ENCODE assay signal across 1 cellular context in the genomic region with DNA sequence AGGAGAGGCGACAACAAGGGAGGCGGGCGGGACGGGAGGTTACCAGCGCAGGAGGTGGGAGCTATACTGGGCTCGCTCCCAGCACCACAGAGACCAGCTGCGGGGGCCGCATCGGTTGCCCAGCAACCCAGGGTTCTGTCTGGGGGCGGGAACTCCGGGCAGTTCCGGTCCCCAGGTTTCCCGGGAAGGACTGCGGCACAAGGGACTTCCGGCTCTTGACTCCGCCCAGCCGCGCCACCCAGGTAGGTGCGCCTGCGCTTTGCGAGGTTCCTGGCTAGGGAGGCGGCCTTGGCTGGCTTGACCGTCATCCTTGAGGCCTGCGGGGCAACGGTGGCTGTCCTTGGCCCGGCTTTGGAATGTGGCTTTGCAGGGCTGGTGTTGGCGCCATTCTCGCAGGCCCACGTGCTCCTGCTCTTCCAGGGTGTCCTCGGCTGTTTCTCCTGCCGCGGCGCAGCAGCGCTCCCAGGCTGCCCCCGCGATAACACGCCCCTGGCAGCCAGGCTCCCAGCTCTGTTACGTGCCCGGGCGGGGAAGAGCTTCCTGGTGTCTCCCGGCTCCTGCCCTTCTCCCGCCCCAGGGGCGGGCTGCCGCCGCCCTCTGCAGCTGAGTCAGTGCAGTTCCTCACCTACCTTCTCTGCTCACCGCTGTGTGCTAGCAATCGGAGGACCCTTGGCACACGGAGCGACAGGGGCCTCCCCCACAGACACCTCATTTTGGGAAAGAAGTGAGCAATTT.
TF ChIP-seq lines count a peak whose summit lies in the region.

Gene RSPH3, minus strand, starts transcription at position 534 of the 735 bp plus-strand sequence. CDS start 652 bp downstream, outside the sequence.

TF ChIP-seq in HepG2, 621 proteins besides CTCF, POLR2A, EP300 and RAD21 (continued from another document and continues in another):
- TF ChIP-seq ZNF280B (CRISPR knock-in tag; IDR thresholded peaks at IDR 0.05; ENCODE audit: borderline replicate concordance) (peak; percentile 99), ZNF563 (CRISPR knock-in tag; IDR thresholded peaks at IDR 0.05) (peak; percentile 99), NFE2L2 (IDR thresholded peaks at IDR 0.05; ENCODE audit: low read length) (no peak), BRD4 (CRISPR knock-in tag; IDR thresholded peaks at IDR 0.05) (peak; percentile 98), ADNP (CRISPR knock-in tag; IDR thresholded peaks at IDR 0.05) (no peak), LCORL (IDR thresholded peaks at IDR 0.05) (0 out of 2 replicates have a peak, but pooled peaks have one; percentile 33), LCORL (CRISPR knock-in tag; IDR thresholded peaks at IDR 0.05) (peak; percentile 97), ARID3A (IDR thresholded peaks at IDR 0.05; ENCODE audit: low read depth, low read length) (no peak), RORA (CRISPR knock-in tag; IDR thresholded peaks at IDR 0.05) (no peak; the same call in 1 of the 2 replicates), RAD51 (IDR thresholded peaks at IDR 0.05; ENCODE audit: borderline replicate concordance) (peak; percentile 31; the same call in 1 of the 2 replicates), E2F1 (CRISPR knock-in tag; IDR thresholded peaks at IDR 0.05) (peak; percentile 92), ZBED4 (CRISPR knock-in tag; IDR thresholded peaks at IDR 0.05; ENCODE audit: borderline replicate concordance) (peak; percentile 89; the same call in 1 of the 2 replicates), ZBTB8A (CRISPR knock-in tag; IDR thresholded peaks at IDR 0.05; ENCODE audit: borderline replicate concordance, low read depth) (peak; percentile 87; the same call in 1 of the 2 replicates), PHF21A (CRISPR knock-in tag; IDR thresholded peaks at IDR 0.05) (peak; percentile 91), ZNF224 (CRISPR knock-in tag; IDR thresholded peaks at IDR 0.05) (peak; percentile 99), SETDB1 (CRISPR knock-in tag; IDR thresholded peaks at IDR 0.05; ENCODE audit: borderline replicate concordance) (no peak), REL (CRISPR knock-in tag; conservative IDR thresholded peaks at IDR 0.05) (peak; percentile 96), ZNF101 (CRISPR knock-in tag; IDR thresholded peaks at IDR 0.05; ENCODE audit: borderline replicate concordance, low read depth) (peak; percentile 81; the same call in 1 of the 2 replicates), ZNF33A (CRISPR knock-in tag; IDR thresholded peaks at IDR 0.05; ENCODE audit: borderline replicate concordance) (peak; percentile 98; the same call in 1 of the 2 replicates), MTF2 (CRISPR knock-in tag; IDR thresholded peaks at IDR 0.05; ENCODE audit: borderline replicate concordance) (peak; percentile 96), ZC3H4 (CRISPR knock-in tag; IDR thresholded peaks at IDR 0.05; ENCODE audit: borderline replicate concordance) (no peak), ZFP36L1 (CRISPR knock-in tag; IDR thresholded peaks at IDR 0.05) (peak; percentile 99), PCBP2 (optimal IDR thresholded peaks at IDR 0.05; ENCODE audit: low read depth, low read length, poor library complexity, severe bottlenecking) (no peak), YEATS2 (CRISPR knock-in tag; IDR thresholded peaks at IDR 0.05; ENCODE audit: borderline replicate concordance) (peak; percentile 95), CBX2 (IDR thresholded peaks at IDR 0.05; ENCODE audit: low read depth, low read length) (peak; percentile 58; the same call in 1 of the 2 replicates), CBX2 (CRISPR knock-in tag; IDR thresholded peaks at IDR 0.05; ENCODE audit: low read depth) (peak; percentile 94; the same call in 1 of the 2 replicates), GLI4 (CRISPR knock-in tag; IDR thresholded peaks at IDR 0.05; ENCODE audit: borderline replicate concordance) (peak; percentile 55; the same call in 1 of the 2 replicates), ZNF691 (CRISPR knock-in tag; IDR thresholded peaks at IDR 0.05; ENCODE audit: borderline replicate concordance, low read depth) (peak; percentile 92; the same call in 1 of the 2 replicates), POLR2G (IDR thresholded peaks at IDR 0.05; ENCODE audit: low read depth, low read length) (peak; percentile 99), NFAT5 (CRISPR knock-in tag; IDR thresholded peaks at IDR 0.05) (peak; percentile 96), ZNF3 (CRISPR knock-in tag; IDR thresholded peaks at IDR 0.05) (0 out of 2 replicates have a peak, but pooled peaks have one; percentile 22), ZNF430 (CRISPR knock-in tag; IDR thresholded peaks at IDR 0.05) (peak; percentile 97), ZNF720 (CRISPR knock-in tag; IDR thresholded peaks at IDR 0.05) (no peak), ZNF260 (CRISPR knock-in tag; IDR thresholded peaks at IDR 0.05; ENCODE audit: borderline replicate concordance, low read depth) (0 out of 2 replicates have a peak, but pooled peaks have one; percentile 78)
- TF ChIP-seq, protein P1, sequence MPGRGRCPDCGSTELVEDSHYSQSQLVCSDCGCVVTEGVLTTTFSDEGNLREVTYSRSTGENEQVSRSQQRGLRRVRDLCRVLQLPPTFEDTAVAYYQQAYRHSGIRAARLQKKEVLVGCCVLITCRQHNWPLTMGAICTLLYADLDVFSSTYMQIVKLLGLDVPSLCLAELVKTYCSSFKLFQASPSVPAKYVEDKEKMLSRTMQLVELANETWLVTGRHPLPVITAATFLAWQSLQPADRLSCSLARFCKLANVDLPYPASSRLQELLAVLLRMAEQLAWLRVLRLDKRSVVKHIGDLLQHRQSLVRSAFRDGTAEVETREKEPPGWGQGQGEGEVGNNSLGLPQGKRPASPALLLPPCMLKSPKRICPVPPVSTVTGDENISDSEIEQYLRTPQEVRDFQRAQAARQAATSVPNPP (CRISPR knock-in tag; IDR thresholded peaks at IDR 0.05): peak; percentile 88
- TF ChIP-seq, protein P2, sequence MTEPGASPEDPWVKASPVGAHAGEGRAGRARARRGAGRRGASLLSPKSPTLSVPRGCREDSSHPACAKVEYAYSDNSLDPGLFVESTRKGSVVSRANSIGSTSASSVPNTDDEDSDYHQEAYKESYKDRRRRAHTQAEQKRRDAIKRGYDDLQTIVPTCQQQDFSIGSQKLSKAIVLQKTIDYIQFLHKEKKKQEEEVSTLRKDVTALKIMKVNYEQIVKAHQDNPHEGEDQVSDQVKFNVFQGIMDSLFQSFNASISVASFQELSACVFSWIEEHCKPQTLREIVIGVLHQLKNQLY (CRISPR knock-in tag; IDR thresholded peaks at IDR 0.05): peak; percentile 72
- TF ChIP-seq, protein P3, sequence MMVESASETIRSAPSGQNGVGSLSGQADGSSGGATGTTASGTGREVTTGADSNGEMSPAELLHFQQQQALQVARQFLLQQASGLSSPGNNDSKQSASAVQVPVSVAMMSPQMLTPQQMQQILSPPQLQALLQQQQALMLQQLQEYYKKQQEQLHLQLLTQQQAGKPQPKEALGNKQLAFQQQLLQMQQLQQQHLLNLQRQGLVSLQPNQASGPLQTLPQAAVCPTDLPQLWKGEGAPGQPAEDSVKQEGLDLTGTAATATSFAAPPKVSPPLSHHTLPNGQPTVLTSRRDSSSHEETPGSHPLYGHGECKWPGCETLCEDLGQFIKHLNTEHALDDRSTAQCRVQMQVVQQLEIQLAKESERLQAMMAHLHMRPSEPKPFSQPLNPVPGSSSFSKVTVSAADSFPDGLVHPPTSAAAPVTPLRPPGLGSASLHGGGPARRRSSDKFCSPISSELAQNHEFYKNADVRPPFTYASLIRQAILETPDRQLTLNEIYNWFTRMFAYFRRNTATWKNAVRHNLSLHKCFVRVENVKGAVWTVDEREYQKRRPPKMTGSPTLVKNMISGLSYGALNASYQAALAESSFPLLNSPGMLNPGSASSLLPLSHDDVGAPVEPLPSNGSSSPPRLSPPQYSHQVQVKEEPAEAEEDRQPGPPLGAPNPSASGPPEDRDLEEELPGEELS (CRISPR knock-in tag; IDR thresholded peaks at IDR 0.05): peak; percentile 76; the same call in 1 of the 2 replicates
